13 cellular contexts compared by ENCODE assay signal in the genomic region with DNA sequence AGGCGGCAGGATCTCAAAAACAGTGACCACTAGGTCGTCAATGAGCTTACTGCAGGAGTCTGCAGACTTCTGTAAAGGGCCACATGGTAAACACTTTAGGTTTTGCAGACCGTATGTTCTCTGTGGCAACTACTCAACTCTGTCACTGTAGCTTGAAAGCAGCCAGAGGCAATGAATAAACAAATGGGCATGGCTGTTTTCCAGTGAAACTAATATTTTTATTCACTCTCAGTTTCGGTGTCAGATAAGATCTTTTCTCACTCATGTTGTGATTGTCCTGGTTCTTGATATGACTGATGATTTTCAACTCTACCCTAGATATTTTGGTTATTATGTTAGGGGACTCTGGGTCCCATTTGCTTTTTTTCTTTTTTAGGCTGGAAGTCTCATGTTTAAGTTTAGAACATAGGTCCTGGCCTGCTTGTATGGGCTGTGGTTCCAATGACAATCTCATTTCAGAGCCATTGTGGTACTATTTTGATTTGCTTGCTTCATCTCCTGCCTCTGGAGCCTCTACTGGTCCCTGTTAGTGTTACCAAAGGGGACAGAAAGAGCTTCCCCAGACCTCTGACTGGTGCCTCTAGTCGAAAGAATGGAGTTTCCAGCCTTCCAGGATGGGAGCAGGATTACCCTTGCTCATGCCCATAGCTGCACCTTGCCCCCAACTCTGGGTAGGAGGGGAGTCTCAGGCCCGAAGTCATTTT.
A peak's percentile ranks its signal among the peaks of the same experiment; 100 is the strongest.
DNase-seq lines count a peak whose midpoint lies in the region; ATAC-seq and TF ChIP-seq lines count a peak whose summit lies in the region.
"Had no signal": no experiment of that assay in that cellular context is flagged by ENCODE, and none has a peak within 500 bp of the region (broad histone marks: within the 10 kb centered on the region; RNA-seq: fewer than 3 reads in every experiment).

No MANE protein-coding gene starts in this region.

- no peak for DNase-seq in activated CD4-positive, alpha-beta T cell treated with anti-CD3 and anti-CD28 coated beads for 36 hours
- no peak for DNase-seq in activated CD4-positive, alpha-beta T cell treated with anti-CD3 and anti-CD28 coated beads, Interleukin-2, amount 50 U/mL, for 1 hour
- DNase-seq in naive B cell, result no peak
- no peak for DNase-seq in GF-D8 (lab: John Stamatoyannopoulos, UW)
- no peak for DNase-seq in NCI-H2196 treated with DMSO at 0.1 percent for 48 hours (lab: John Stamatoyannopoulos, UW; ENCODE audit: unreplicated experiment)
- DNase-seq in psoas muscle, result no peak
- DNase-seq: 8988T, erythroblast, kidney glomerular epithelial cell, stomach had no signal

- intact Hi-C loops in activated CD4-positive, alpha-beta T cell treated with anti-CD3 and anti-CD28 coated beads for 36 hours (cut with DNase I, micrococcal nuclease), result loop anchor here (1.0 to 10.0 kb wide), 7 partner anchors 18 to 680 kb away; partner anchors contain the start of gene STT3B (in 1 of the 2)
- intact Hi-C loops in psoas muscle (cut with DNase I), result no loop called here

- no peak overlapping the region for H3K4me3 ChIP-seq in psoas muscle
- H3K4me3 ChIP-seq: stomach had no signal

- no peaks in the 10 kb centered on the region for H3K9me3 ChIP-seq in psoas muscle
- H3K9me3 ChIP-seq: stomach had no signal

- H3K27ac ChIP-seq in psoas muscle, result no peak overlapping the region
- H3K27ac ChIP-seq: stomach had no signal

- H3K27me3 Mint-ChIP-seq in activated CD4-positive, alpha-beta T cell treated with anti-CD3 and anti-CD28 coated beads for 36 hours, result peaks cover 2% of the 10 kb centered on the region
- no peaks in the 10 kb centered on the region for H3K27me3 Mint-ChIP-seq in naive B cell

- no peak overlapping the region for H3K4me3 Mint-ChIP-seq in activated CD4-positive, alpha-beta T cell treated with anti-CD3 and anti-CD28 coated beads for 36 hours
- H3K4me3 Mint-ChIP-seq in naive B cell, result no peak overlapping the region

- no peaks in the 10 kb centered on the region for H3K36me3 ChIP-seq in psoas muscle (ENCODE audit: insufficient read depth in 1 of 2, low read depth in 1 of 2)
- H3K36me3 ChIP-seq: stomach had no signal

- no peaks in the 10 kb centered on the region for H3K4me1 ChIP-seq in psoas muscle
- H3K4me1 ChIP-seq: stomach had no signal

- peak; percentile 57 for ATAC-seq in activated CD4-positive, alpha-beta T cell treated with anti-CD3 and anti-CD28 coated beads for 36 hours
- ATAC-seq in GM21619 (IDR thresholded peaks at IDR 0.05; ENCODE audit: unreplicated experiment), result peak; percentile 89
- ATAC-seq in HG03342 (IDR thresholded peaks at IDR 0.05; ENCODE audit: unreplicated experiment), result peak; percentile 88
- ATAC-seq in naive B cell (ENCODE audit: low read depth in 2 of 2), result no peak
- ATAC-seq in psoas muscle, result no peak
- ATAC-seq: HepG2 had no signal

- H3K9me3 Mint-ChIP-seq in activated CD4-positive, alpha-beta T cell treated with anti-CD3 and anti-CD28 coated beads for 36 hours (ENCODE audit: low read depth), result no peaks in the 10 kb centered on the region
- peaks cover 0 to 2% (median 0%) of the 10 kb centered on the region in 7 donors for H3K9me3 Mint-ChIP-seq in naive B cell

- H3K27ac Mint-ChIP-seq in activated CD4-positive, alpha-beta T cell treated with anti-CD3 and anti-CD28 coated beads for 36 hours, result peak overlapping the region; percentile 95
- H3K27ac Mint-ChIP-seq in naive B cell, result peak overlapping the region in 4 of 6 donors; percentile 1 to 94 (median 43)

- H3K36me3 Mint-ChIP-seq in activated CD4-positive, alpha-beta T cell treated with anti-CD3 and anti-CD28 coated beads for 36 hours (ENCODE audit: low read depth), result no peaks in the 10 kb centered on the region
- H3K36me3 Mint-ChIP-seq in naive B cell, result peaks cover 14 to 40% of the 10 kb centered on the region in 2 donors

- POLR2A ChIA-PET in activated CD4-positive, alpha-beta T cell treated with anti-CD3 and anti-CD28 coated beads for 36 hours (lab: Charles Lee), result no interaction called here

- WGBS in psoas muscle, 3 donors, result 80 to 91% (median 83%) methylated on average over 6 of the region's 6 CpGs

- no peaks in the 10 kb centered on the region for H3K27me3 ChIP-seq in psoas muscle (ENCODE audit: insufficient read depth in 3 of 3, low read length in 2 of 3)
- H3K27me3 ChIP-seq: stomach had no signal

- peaks cover 48% of the 10 kb centered on the region for H3K4me1 Mint-ChIP-seq in activated CD4-positive, alpha-beta T cell treated with anti-CD3 and anti-CD28 coated beads for 36 hours
- H3K4me1 Mint-ChIP-seq in naive B cell, result peaks cover 33 to 68% (median 56%) of the 10 kb centered on the region in 3 donors

- TF ChIP-seq CTCF in psoas muscle (IDR thresholded peaks at IDR 0.05), result no peak

- CTCF ChIA-PET in activated CD4-positive, alpha-beta T cell treated with anti-CD3 and anti-CD28 coated beads for 36 hours (lab: Charles Lee), result interaction anchor here (0.8 to 1.4 kb wide), 4 partner anchors 18 to 169 kb away, joined by 3 read pairs; no protein-coding TSS in a partner anchor

Comparison
In these comparisons a context has a peak if more than half of its experiments do, and no peak if none do; other contexts are left out.
1. ATAC-seq: peak in activated CD4-positive, alpha-beta T cell treated with anti-CD3 and anti-CD28 coated beads for 36 hours (single experiment), GM21619 (single experiment) and HG03342 (single experiment); none in naive B cell (0 of 2) and psoas muscle (0 of 4).
2. intact Hi-C loops: an anchor here in activated CD4-positive, alpha-beta T cell treated with anti-CD3 and anti-CD28 coated beads for 36 hours (1.0 to 10.0 kb wide); none called in psoas muscle.